Comparison of ENCODE assay signal across 1 cellular context in the genomic region with DNA sequence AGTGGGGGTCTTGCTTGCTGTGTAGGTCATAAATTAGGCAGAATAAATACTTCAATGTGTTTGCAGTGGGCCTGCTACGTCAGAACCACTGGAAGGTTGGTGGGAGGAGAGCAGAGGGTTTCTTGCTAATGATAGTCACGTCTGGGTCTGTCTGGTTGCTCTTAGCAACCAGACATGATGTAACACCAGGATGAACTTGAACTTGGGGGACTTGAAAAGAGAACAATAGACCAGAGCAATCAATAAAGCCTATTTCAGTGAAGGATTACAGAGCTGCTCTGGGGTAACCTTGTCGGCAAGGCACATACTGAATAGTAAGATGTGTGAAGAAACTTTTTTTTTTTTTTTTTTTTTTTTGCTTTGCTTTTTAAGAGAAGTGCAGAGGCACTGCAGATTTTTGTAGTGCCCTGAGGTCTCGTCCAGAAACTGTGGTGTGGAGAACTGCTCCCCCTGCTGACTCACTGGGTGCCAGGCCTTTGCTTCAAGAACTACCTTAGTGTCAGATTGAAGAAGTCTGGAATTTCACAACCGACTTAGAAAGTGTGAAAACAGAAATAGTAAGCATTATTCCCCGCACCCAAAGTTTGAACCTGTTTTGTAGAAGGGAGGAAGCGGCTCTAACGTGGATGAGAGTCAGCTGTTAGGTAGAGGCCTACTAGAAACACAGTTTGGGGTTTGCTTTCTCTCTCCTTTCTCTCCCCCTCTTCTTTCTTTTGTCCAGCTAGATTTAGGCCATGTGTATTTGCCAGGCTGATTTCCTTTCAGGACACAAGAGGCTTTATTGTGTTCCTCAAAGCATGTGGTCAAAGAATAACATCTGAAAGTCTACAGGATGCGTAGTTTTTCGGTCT.
TF ChIP-seq lines count a peak whose summit lies in the region.

No MANE protein-coding gene starts in this region.

TF ChIP-seq in K562, 482 proteins besides CTCF, POLR2A, EP300 and RAD21 (continued from another document and continues in another):
- TF ChIP-seq, protein P1, sequence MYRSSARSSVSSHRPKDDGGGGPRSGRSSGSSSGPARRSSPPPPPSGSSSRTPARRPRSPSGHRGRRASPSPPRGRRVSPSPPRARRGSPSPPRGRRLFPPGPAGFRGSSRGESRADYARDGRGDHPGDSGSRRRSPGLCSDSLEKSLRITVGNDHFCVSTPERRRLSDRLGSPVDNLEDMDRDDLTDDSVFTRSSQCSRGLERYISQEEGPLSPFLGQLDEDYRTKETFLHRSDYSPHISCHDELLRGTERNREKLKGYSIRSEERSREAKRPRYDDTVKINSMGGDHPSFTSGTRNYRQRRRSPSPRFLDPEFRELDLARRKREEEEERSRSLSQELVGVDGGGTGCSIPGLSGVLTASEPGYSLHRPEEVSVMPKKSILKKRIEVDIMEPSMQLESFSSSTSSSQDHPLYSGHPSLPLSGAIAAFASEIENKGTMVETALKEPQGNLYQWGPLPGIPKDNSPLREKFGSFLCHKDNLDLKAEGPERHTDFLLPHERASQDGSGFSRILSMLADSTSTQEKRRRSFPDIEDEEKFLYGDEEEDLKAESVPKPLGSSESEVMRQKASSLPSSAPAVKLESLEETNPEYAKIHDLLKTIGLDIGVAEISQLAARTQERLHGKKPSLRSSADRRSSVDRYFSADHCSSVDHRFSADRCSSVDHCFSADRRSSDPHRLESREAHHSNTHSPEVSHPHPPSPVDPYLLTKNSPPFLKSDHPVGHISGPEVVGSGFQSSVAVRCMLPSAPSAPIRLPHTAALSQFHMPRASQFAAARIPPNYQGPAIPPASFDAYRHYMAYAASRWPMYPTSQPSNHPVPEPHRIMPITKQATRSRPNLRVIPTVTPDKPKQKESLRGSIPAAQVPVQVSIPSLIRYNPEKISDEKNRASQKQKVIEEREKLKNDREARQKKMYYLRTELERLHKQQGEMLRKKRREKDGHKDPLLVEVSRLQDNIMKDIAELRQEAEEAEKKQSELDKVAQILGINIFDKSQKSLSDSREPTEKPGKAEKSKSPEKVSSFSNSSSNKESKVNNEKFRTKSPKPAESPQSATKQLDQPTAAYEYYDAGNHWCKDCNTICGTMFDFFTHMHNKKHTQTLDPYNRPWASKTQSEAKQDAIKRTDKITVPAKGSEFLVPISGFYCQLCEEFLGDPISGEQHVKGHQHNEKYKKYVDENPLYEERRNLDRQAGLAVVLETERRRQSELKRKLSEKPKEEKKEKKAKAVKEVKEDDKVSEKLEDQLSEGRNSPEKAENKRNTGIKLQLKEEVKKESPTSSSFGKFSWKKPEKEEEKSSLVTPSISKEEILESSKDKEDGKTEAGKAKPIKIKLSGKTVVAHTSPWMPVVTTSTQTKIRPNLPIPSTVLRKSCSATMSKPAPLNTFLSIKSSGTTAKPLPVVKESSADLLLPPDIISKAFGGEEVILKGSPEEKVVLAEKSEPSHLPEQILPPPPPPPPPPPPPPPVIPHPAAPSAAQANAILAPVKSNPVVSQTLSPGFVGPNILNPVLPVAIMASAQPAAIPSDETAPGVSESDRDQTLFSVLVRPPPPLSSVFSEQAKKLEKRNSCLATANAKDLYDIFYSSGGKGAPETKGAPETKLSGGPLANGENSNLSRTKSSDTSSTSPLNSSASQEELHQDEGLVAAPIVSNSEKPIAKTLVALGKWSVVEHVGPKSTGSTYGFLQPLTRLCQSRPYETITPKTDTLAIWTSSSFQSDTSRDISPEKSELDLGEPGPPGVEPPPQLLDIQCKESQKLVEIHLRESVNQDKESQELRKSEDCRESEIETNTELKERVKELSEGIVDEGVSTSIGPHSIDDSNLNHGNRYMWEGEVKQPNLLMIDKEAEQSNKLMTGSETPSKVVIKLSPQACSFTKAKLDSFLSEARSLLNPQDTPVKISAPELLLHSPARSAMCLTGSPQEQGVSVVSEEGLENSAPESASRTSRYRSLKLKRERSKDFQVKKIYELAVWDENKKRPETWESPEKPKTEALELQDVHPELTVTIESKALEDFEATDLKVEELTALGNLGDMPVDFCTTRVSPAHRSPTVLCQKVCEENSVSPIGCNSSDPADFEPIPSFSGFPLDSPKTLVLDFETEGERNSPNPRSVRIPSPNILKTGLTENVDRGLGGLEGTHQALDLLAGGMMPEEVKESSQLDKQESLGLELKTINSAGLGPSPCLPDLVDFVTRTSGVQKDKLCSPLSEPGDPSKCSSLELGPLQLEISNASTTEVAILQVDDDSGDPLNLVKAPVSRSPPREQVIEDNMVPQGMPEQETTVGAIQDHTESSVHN (IDR thresholded peaks at IDR 0.05; ENCODE audit: borderline replicate concordance in 1 of 2, low read depth in 1 of 2), result peak in 1 of 2 experiments; percentile 54; a peak in 1 of 4 replicates
- TF ChIP-seq NFE2L1 (tag; IDR thresholded peaks at IDR 0.05; ENCODE audit: borderline replicate concordance, low read depth), result no peak
- TF ChIP-seq, protein P2, sequence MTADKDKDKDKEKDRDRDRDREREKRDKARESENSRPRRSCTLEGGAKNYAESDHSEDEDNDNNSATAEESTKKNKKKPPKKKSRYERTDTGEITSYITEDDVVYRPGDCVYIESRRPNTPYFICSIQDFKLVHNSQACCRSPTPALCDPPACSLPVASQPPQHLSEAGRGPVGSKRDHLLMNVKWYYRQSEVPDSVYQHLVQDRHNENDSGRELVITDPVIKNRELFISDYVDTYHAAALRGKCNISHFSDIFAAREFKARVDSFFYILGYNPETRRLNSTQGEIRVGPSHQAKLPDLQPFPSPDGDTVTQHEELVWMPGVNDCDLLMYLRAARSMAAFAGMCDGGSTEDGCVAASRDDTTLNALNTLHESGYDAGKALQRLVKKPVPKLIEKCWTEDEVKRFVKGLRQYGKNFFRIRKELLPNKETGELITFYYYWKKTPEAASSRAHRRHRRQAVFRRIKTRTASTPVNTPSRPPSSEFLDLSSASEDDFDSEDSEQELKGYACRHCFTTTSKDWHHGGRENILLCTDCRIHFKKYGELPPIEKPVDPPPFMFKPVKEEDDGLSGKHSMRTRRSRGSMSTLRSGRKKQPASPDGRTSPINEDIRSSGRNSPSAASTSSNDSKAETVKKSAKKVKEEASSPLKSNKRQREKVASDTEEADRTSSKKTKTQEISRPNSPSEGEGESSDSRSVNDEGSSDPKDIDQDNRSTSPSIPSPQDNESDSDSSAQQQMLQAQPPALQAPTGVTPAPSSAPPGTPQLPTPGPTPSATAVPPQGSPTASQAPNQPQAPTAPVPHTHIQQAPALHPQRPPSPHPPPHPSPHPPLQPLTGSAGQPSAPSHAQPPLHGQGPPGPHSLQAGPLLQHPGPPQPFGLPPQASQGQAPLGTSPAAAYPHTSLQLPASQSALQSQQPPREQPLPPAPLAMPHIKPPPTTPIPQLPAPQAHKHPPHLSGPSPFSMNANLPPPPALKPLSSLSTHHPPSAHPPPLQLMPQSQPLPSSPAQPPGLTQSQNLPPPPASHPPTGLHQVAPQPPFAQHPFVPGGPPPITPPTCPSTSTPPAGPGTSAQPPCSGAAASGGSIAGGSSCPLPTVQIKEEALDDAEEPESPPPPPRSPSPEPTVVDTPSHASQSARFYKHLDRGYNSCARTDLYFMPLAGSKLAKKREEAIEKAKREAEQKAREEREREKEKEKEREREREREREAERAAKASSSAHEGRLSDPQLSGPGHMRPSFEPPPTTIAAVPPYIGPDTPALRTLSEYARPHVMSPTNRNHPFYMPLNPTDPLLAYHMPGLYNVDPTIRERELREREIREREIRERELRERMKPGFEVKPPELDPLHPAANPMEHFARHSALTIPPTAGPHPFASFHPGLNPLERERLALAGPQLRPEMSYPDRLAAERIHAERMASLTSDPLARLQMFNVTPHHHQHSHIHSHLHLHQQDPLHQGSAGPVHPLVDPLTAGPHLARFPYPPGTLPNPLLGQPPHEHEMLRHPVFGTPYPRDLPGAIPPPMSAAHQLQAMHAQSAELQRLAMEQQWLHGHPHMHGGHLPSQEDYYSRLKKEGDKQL (CRISPR knock-in tag; IDR thresholded peaks at IDR 0.05; ENCODE audit: borderline replicate concordance), result no peak
- TF ChIP-seq, protein P3, sequence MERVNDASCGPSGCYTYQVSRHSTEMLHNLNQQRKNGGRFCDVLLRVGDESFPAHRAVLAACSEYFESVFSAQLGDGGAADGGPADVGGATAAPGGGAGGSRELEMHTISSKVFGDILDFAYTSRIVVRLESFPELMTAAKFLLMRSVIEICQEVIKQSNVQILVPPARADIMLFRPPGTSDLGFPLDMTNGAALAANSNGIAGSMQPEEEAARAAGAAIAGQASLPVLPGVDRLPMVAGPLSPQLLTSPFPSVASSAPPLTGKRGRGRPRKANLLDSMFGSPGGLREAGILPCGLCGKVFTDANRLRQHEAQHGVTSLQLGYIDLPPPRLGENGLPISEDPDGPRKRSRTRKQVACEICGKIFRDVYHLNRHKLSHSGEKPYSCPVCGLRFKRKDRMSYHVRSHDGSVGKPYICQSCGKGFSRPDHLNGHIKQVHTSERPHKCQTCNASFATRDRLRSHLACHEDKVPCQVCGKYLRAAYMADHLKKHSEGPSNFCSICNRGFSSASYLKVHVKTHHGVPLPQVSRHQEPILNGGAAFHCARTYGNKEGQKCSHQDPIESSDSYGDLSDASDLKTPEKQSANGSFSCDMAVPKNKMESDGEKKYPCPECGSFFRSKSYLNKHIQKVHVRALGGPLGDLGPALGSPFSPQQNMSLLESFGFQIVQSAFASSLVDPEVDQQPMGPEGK (CRISPR knock-in tag; IDR thresholded peaks at IDR 0.05; ENCODE audit: borderline replicate concordance), result no peak
- no peak for TF ChIP-seq SRSF9 (IDR thresholded peaks at IDR 0.05; ENCODE audit: borderline replicate concordance, low read depth, low read length)
- TF ChIP-seq PTBP1 (IDR thresholded peaks at IDR 0.05; ENCODE audit: low read depth, low read length), result no peak
- no peak for TF ChIP-seq EGR1 (conservative IDR thresholded peaks at IDR 0.05)
- peak; percentile 17; the same call in 1 of the 2 replicates for TF ChIP-seq NFE2 (IDR thresholded peaks at IDR 0.05; ENCODE audit: low read depth)
- TF ChIP-seq PHF21A (IDR thresholded peaks at IDR 0.05; ENCODE audit: borderline replicate concordance, low read depth), result no peak
- no peak for TF ChIP-seq ZFP36 (IDR thresholded peaks at IDR 0.05; ENCODE audit: low read depth, low read length, partially characterized antibody)
- TF ChIP-seq SAFB2 (IDR thresholded peaks at IDR 0.05; ENCODE audit: borderline replicate concordance, low read depth, low read length, severe bottlenecking), result no peak
- TF ChIP-seq, protein P4, sequence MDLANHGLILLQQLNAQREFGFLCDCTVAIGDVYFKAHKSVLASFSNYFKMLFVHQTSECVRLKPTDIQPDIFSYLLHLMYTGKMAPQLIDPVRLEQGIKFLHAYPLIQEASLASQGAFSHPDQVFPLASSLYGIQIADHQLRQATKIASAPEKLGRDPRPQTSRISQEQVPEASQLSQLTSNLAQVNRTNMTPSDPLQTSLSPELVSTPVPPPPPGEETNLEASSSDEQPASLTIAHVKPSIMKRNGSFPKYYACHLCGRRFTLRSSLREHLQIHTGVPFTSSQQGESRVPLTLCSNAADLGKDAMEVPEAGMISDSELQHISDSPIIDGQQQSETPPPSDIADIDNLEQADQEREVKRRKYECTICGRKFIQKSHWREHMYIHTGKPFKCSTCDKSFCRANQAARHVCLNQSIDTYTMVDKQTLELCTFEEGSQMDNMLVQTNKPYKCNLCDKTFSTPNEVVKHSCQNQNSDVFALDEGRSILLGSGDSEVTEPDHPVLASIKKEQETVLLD (IDR thresholded peaks at IDR 0.05), result no peak
- TF ChIP-seq ZNF668 (CRISPR knock-in tag; IDR thresholded peaks at IDR 0.05), result no peak
- TF ChIP-seq, protein P5, sequence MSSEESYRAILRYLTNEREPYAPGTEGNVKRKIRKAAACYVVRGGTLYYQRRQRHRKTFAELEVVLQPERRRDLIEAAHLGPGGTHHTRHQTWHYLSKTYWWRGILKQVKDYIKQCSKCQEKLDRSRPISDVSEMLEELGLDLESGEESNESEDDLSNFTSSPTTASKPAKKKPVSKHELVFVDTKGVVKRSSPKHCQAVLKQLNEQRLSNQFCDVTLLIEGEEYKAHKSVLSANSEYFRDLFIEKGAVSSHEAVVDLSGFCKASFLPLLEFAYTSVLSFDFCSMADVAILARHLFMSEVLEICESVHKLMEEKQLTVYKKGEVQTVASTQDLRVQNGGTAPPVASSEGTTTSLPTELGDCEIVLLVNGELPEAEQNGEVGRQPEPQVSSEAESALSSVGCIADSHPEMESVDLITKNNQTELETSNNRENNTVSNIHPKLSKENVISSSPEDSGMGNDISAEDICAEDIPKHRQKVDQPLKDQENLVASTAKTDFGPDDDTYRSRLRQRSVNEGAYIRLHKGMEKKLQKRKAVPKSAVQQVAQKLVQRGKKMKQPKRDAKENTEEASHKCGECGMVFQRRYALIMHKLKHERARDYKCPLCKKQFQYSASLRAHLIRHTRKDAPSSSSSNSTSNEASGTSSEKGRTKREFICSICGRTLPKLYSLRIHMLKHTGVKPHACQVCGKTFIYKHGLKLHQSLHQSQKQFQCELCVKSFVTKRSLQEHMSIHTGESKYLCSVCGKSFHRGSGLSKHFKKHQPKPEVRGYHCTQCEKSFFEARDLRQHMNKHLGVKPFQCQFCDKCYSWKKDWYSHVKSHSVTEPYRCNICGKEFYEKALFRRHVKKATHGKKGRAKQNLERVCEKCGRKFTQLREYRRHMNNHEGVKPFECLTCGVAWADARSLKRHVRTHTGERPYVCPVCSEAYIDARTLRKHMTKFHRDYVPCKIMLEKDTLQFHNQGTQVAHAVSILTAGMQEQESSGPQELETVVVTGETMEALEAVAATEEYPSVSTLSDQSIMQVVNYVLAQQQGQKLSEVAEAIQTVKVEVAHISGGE (CRISPR knock-in tag; IDR thresholded peaks at IDR 0.05), result no peak
- TF ChIP-seq SIRT6 (IDR thresholded peaks at IDR 0.05; ENCODE audit: low read depth, low read length), result no peak
- TF ChIP-seq, protein P6, sequence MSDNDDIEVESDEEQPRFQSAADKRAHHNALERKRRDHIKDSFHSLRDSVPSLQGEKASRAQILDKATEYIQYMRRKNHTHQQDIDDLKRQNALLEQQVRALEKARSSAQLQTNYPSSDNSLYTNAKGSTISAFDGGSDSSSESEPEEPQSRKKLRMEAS (CRISPR knock-in tag; IDR thresholded peaks at IDR 0.05), result no peak
- no peak for TF ChIP-seq POLR3A (IDR thresholded peaks at IDR 0.05; ENCODE audit: borderline replicate concordance, extremely low read depth, insufficient read depth, insufficient read length)
- no peak for TF ChIP-seq KDM5B (IDR thresholded peaks at IDR 0.05; ENCODE audit: insufficient replicate concordance, low read depth, low read length)
- no peak for TF ChIP-seq TRIM28 (IDR thresholded peaks at IDR 0.05)
- TF ChIP-seq NFIC (IDR thresholded peaks at IDR 0.05), result no peak
- TF ChIP-seq ELF4 (CRISPR knock-in tag; IDR thresholded peaks at IDR 0.05), result no peak
- no peak for TF ChIP-seq ZNF239 (CRISPR knock-in tag; IDR thresholded peaks at IDR 0.05)
- TF ChIP-seq TAF7 (tag; IDR thresholded peaks at IDR 0.05), result no peak
- no peak for TF ChIP-seq YBX1 (IDR thresholded peaks at IDR 0.05)
- TF ChIP-seq NR3C1 (CRISPR knock-in tag; IDR thresholded peaks at IDR 0.05), result no peak
- no peak for TF ChIP-seq DMBX1 (CRISPR knock-in tag; IDR thresholded peaks at IDR 0.05; ENCODE audit: borderline replicate concordance)
- no peak for TF ChIP-seq TCF3 (CRISPR knock-in tag; IDR thresholded peaks at IDR 0.05)
- TF ChIP-seq TEAD1 (CRISPR knock-in tag; IDR thresholded peaks at IDR 0.05), result no peak
